10 cellular contexts compared by ENCODE assay signal in the genomic region with DNA sequence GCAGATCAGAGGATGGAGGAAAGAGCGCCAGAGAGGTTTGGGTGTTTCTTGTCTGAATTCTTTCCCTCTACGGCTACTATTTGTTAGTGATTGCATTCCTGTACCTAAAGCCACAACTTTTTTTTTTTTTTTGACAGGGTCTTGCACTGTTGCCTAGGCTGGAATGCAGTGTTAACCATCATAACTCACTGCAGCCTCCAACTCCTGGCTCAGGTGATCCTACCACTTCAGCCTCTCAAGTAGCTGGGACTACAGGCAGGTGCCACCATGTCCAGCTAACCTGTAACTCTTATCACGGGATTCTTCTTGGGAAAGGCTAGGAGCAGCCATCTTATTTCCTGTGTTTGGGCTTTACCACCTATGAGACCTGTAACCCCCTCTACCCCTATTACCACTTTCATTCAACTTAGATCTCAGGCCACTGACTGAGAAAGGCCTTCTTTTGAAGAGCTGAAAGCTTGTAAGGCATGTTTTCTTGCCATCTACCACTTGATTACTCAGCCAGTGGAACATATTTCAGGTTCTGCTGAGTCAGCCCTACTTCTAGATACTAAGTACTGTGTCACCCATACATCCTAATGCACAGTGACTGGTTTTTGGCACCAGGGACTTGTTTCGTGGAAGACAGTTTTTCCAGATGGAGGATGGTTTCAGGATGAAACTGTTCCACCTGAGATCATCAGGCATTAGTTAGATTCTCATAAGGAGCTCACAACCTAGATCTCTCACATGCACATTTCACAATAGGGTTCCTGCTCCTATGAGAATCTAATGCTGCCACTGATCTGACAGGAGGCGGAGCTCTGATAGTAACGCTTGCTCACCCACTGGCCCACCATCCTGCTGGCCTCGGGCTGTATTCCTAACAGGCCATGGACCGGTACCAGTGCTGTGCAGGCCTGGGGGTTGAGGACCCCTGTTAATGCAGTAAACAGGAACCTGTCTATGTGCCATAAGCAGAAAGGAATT. TPM values are rescaled to one million over a fixed set of nuclear protein-coding genes. Genes with fewer than 3 reads are reported as not detected.
A peak's percentile ranks its signal among the peaks of the same experiment; 100 is the strongest.
DNase-seq lines count a peak whose midpoint lies in the region; ATAC-seq and TF ChIP-seq lines count a peak whose summit lies in the region.
"Had no signal": no experiment of that assay in that cellular context is flagged by ENCODE, and none has a peak within 500 bp of the region (broad histone marks: within the 10 kb centered on the region; RNA-seq: fewer than 3 reads in every experiment).

No MANE protein-coding gene starts in this region.

- H3K4me1 ChIP-seq in mammary epithelial cell (ENCODE audit: insufficient read depth, low read length) (peaks cover 25% of the 10 kb centered on the region), trophoblast cell (ENCODE audit: control insufficient read depth in 1 of 2, insufficient read depth in 2 of 2, low read length in 2 of 2) (peaks cover 5% of the 10 kb centered on the region in 2 experiments), OCI-LY7 (ENCODE audit: insufficient read depth, low read length, poor library complexity, severe bottlenecking) (peaks cover 20% of the 10 kb centered on the region)

- H4K8ac ChIP-seq in trophoblast cell (ENCODE audit: low read depth, low read length), result no peak overlapping the region

- no peaks in the 10 kb centered on the region for H3K9me3 Mint-ChIP-seq in activated T-cell treated with anti-CD3 and anti-CD28 coated beads, Interleukin-2, amount 50 U/mL, for 24 hours

- POLR2A ChIA-PET in OCI-LY7 (lab: Charles Lee), result interaction anchor here (1.6 kb wide), 1 partner anchor 22 kb away, joined by 3 read pairs; no protein-coding TSS in a partner anchor

- no peaks in the 10 kb centered on the region for H3K27me3 Mint-ChIP-seq in activated T-cell treated with anti-CD3 and anti-CD28 coated beads, Interleukin-2, amount 50 U/mL, for 24 hours

- CTCF ChIA-PET in mammary epithelial cell (lab: Charles Lee; ENCODE audit: low non-redundant PET), result no interaction called here
- CTCF ChIA-PET in OCI-LY7 (lab: Charles Lee; ENCODE audit: unreplicated experiment), result interaction anchor here (0.6 kb wide), 1 partner anchor 25 kb away, joined by 4 read pairs; no protein-coding TSS in a partner anchor

- no peak overlapping the region for H3K18ac ChIP-seq in trophoblast cell (ENCODE audit: low read length)

- no peak overlapping the region for H2BK5ac ChIP-seq in trophoblast cell (ENCODE audit: low read depth, low read length, poor library complexity)

- H3K4me3 ChIP-seq in mammary epithelial cell (replicated peaks in 1 of 3; ENCODE audit: insufficient read depth in 1 of 3, low read depth in 2 of 3, low read length in 3 of 3) (no peak overlapping the region), trophoblast cell (ENCODE audit: low read depth, low read length) (no peak overlapping the region), OCI-LY7 (ENCODE audit: low read depth, low read length, poor library complexity, severe bottlenecking) (no peak overlapping the region)
- H3K4me3 ChIP-seq: thoracic aorta had no signal

- H2BK12ac ChIP-seq in trophoblast cell (ENCODE audit: low read length), result no peak overlapping the region

- H3K36me3 Mint-ChIP-seq in activated T-cell treated with anti-CD3 and anti-CD28 coated beads, Interleukin-2, amount 50 U/mL, for 24 hours (ENCODE audit: low read depth), result peaks cover 57% of the 10 kb centered on the region

- in situ Hi-C loops in mammary epithelial cell (cut with MboI; ENCODE audit: low sequenced_read_pairs in 2 of 2), result no loop called here

- no peak overlapping the region for H3K27ac ChIP-seq in mammary epithelial cell (ENCODE audit: insufficient read depth, low read depth, low read length)
- H3K27ac ChIP-seq in trophoblast cell (ENCODE audit: low read depth, low read length), result no peak overlapping the region
- H3K27ac ChIP-seq in OCI-LY7 (ENCODE audit: low read depth, low read length, poor library complexity, severe bottlenecking), result no peak overlapping the region

- no peaks in the 10 kb centered on the region for H3K9me2 ChIP-seq in OCI-LY7 (ENCODE audit: insufficient read depth, low read length)

- peak overlapping the region; percentile 42 for H3K4ac ChIP-seq in trophoblast cell (ENCODE audit: low read depth, low read length)

- no peak overlapping the region for H3K23ac ChIP-seq in trophoblast cell (ENCODE audit: low read length)

- H3K79me2 ChIP-seq in mammary epithelial cell (ENCODE audit: insufficient read depth, low read length) (peaks cover 97% of the 10 kb centered on the region), trophoblast cell (ENCODE audit: control insufficient read depth, insufficient read depth, low read length, poor library complexity) (peaks cover 9% of the 10 kb centered on the region), OCI-LY7 (ENCODE audit: insufficient read depth, low read depth, low read length) (peaks cover 99% of the 10 kb centered on the region)

- no peak overlapping the region for H2BK120ac ChIP-seq in trophoblast cell (ENCODE audit: insufficient read depth, low read length, poor library complexity)

- DNase-seq in activated T-cell treated with anti-CD3 and anti-CD28 coated beads, Interleukin-2, amount 50 U/mL, for 24 hours, result no peak
- no peak for DNase-seq in activated T-cell treated with anti-CD3 and anti-CD28 coated beads, Interleukin-2, amount 50 U/mL, for 1 hour
- DNase-seq in NCI-H510A treated with DMSO at 0.1 percent for 48 hours (lab: John Stamatoyannopoulos, UW), result peak; percentile 49
- peak; percentile 75 for DNase-seq in mammary epithelial cell
- DNase-seq in trophoblast cell, result peak in 1 of 2 donors; percentile 34
- DNase-seq in ecto neural progenitor cell (ENCODE audit: low spot score), result no peak
- DNase-seq in OCI-LY7 (ENCODE audit: low spot score), result no peak
- DNase-seq: NCI-H748 treated with DMSO at 0.1 percent for 48 hours had no signal

- intact Hi-C loops in mammary epithelial cell (cut with micrococcal nuclease), result no loop called here
- intact Hi-C loops in OCI-LY7 (cut with micrococcal nuclease; ENCODE audit: unreplicated experiment), result no loop called here

- H3K36me3 ChIP-seq in mammary epithelial cell (ENCODE audit: insufficient read depth, low read length), result peaks cover 5% of the 10 kb centered on the region
- peaks cover 0 to 9% of the 10 kb centered on the region in 2 experiments for H3K36me3 ChIP-seq in trophoblast cell (ENCODE audit: control insufficient read depth in 1 of 2, insufficient read depth in 2 of 2, low read length in 2 of 2)
- peaks cover 66% of the 10 kb centered on the region for H3K36me3 ChIP-seq in OCI-LY7 (ENCODE audit: insufficient read depth, low read length)

- dilution Hi-C loops in mammary epithelial cell (cut with HindIII; ENCODE audit: low sequenced_read_pairs), result no loop called here

- H3K27ac Mint-ChIP-seq in activated T-cell treated with anti-CD3 and anti-CD28 coated beads, Interleukin-2, amount 50 U/mL, for 24 hours, result peak overlapping the region; percentile 75

- H3K4me2 ChIP-seq in mammary epithelial cell (ENCODE audit: insufficient read depth, low read depth, low read length) (no peak overlapping the region), trophoblast cell (ENCODE audit: low read length) (no peak overlapping the region), OCI-LY7 (ENCODE audit: low read length) (no peak overlapping the region)

- H3K4me3 Mint-ChIP-seq in activated T-cell treated with anti-CD3 and anti-CD28 coated beads, Interleukin-2, amount 50 U/mL, for 24 hours, result no peak overlapping the region

- WGBS in mammary epithelial cell (ENCODE audit: low coverage, missing lambda C conversion rate), result 86% methylated on average over 8 of the region's 8 CpGs
- no CpG with 5 or more reads among the region's 8 CpGs for WGBS in trophoblast cell (ENCODE audit: extremely low coverage, insufficient coverage, insufficient read length)

- no peak overlapping the region for H3K14ac ChIP-seq in trophoblast cell (ENCODE audit: low read length)

- H3K4me1 Mint-ChIP-seq in activated T-cell treated with anti-CD3 and anti-CD28 coated beads, Interleukin-2, amount 50 U/mL, for 24 hours (ENCODE audit: low read depth), result peaks cover 60% of the 10 kb centered on the region

- H3K9ac ChIP-seq in mammary epithelial cell (ENCODE audit: insufficient read depth, low read length), result no peak overlapping the region
- H3K9ac ChIP-seq in trophoblast cell (ENCODE audit: low read length), result no peak overlapping the region

- H4K12ac ChIP-seq in trophoblast cell (ENCODE audit: low read depth, low read length), result peak overlapping the region; percentile 18

- H4K20me1 ChIP-seq in mammary epithelial cell (ENCODE audit: insufficient read depth, low read length), result no peaks in the 10 kb centered on the region
- peaks cover 9% of the 10 kb centered on the region; the same call in 1 of the 2 replicates for H4K20me1 ChIP-seq in OCI-LY7 (ENCODE audit: insufficient read depth, low read length)

- no peak overlapping the region for H4K91ac ChIP-seq in trophoblast cell (ENCODE audit: low read depth, low read length)

- H2AFZ ChIP-seq in mammary epithelial cell (ENCODE audit: low read depth, low read length) (no peak overlapping the region), trophoblast cell (ENCODE audit: insufficient read depth, low read length, poor library complexity) (no peak overlapping the region), OCI-LY7 (ENCODE audit: low read length) (no peak overlapping the region)

- TF ChIP-seq CTCF in mammary epithelial cell (conservative IDR thresholded peaks at IDR 0.05 in 1 of 2, IDR thresholded peaks at IDR 0.05 in 1 of 2; ENCODE audit: extremely low read depth in 1 of 2, insufficient read depth in 1 of 2, low read depth in 1 of 2, low read length in 2 of 2), result no peak
- no peak for TF ChIP-seq CTCF in OCI-LY7 (conservative IDR thresholded peaks at IDR 0.05; ENCODE audit: low read length)

- H3K9me3 ChIP-seq in mammary epithelial cell (replicated peaks; ENCODE audit: insufficient read depth, low read length) (no peaks in the 10 kb centered on the region), trophoblast cell (ENCODE audit: insufficient read depth, low read depth, low read length) (no peaks in the 10 kb centered on the region), OCI-LY7 (ENCODE audit: low read length) (peaks cover 4% of the 10 kb centered on the region; the same call in 1 of the 2 replicates)
- H3K9me3 ChIP-seq: thoracic aorta had no signal

- BruUV-seq in mammary epithelial cell (replicated peaks; lab: Mats Ljungman, UMichigan), result no TSS peak
- no TSS peak for BruUV-seq in OCI-LY7 (replicated peaks; lab: Mats Ljungman, UMichigan)

- H3K79me1 ChIP-seq in trophoblast cell (ENCODE audit: low read length), result no peaks in the 10 kb centered on the region

- H2AK5ac ChIP-seq in trophoblast cell (ENCODE audit: low read length), result no peak overlapping the region

- H3K27me3 ChIP-seq in mammary epithelial cell (ENCODE audit: insufficient read depth, low read length), result no peaks in the 10 kb centered on the region
- H3K27me3 ChIP-seq in trophoblast cell (ENCODE audit: insufficient read depth, low read length), result no peaks in the 10 kb centered on the region

- no peak for ATAC-seq in HG02571 (IDR thresholded peaks at IDR 0.05; ENCODE audit: unreplicated experiment)

RNA-seq across cellular contexts. Expression of a gene that starts 6.9 kb away (rescaled TPM):
- 100 to 1,000 TPM; 113 to 133 TPM for total RNA-seq in mammary epithelial cell
- 66.2 TPM for polyA plus RNA-seq in mammary epithelial cell
- 73.7 TPM for polyA minus RNA-seq in mammary epithelial cell
- 72.0 and 72.3 TPM in 2 replicates for polyA plus RNA-seq in trophoblast cell (2013)
- 52.5 and 57.7 TPM in 2 replicates for total RNA-seq in OCI-LY7 (2014; rRNA removed; shearing (Covaris generic))
- 77.1 and 93.5 TPM in 2 replicates for total RNA-seq in OCI-LY7 (2022)

RNA-seq across cellular contexts. Expression of a gene that starts 7.2 kb away (rescaled TPM):
- total RNA-seq in mammary epithelial cell (10 to 100 TPM; 39.3 to 55.6 TPM), OCI-LY7 (2022) (7.8 and 11.2 TPM in 2 replicates)
- polyA plus RNA-seq in mammary epithelial cell, result 16.4 TPM
- polyA minus RNA-seq in mammary epithelial cell, result 46.3 TPM
- polyA plus RNA-seq in trophoblast cell (2013), result 36.2 and 36.3 TPM in 2 replicates
- 5.6 and 7.3 TPM in 2 replicates for total RNA-seq in OCI-LY7 (2014; rRNA removed; shearing (Covaris generic))

Comparison
In these comparisons a context has a peak if more than half of its experiments do, and no peak if none do; other contexts are left out.
1. DNase-seq: peak in NCI-H510A treated with DMSO at 0.1 percent for 48 hours (single experiment) and mammary epithelial cell (single experiment); none in activated T-cell treated with anti-CD3 and anti-CD28 coated beads, Interleukin-2, amount 50 U/mL, for 24 hours (single experiment), activated T-cell treated with anti-CD3 and anti-CD28 coated beads, Interleukin-2, amount 50 U/mL, for 1 hour (single experiment), ecto neural progenitor cell (single experiment) and OCI-LY7 (single experiment).